ENCODE assay signal across 1 cellular context in genomic region chr10:100009283-100009792, GRCh38.
TF ChIP-seq lines count a peak whose summit lies in the region.

No MANE protein-coding gene starts in this region.

TF ChIP-seq in SK-N-SH treated with all-trans-retinoic acid at 6 μM for 48 hours, 23 proteins besides CTCF, POLR2A, EP300 and RAD21 (continued from another document):
- TF ChIP-seq PATZ1 (CRISPR knock-in tag; IDR thresholded peaks at IDR 0.05; ENCODE audit: borderline replicate concordance) (no peak), ZFP3 (CRISPR knock-in tag; IDR thresholded peaks at IDR 0.05) (no peak), CSRNP3 (CRISPR knock-in tag; IDR thresholded peaks at IDR 0.05) (no peak), CSDC2 (CRISPR knock-in tag; IDR thresholded peaks at IDR 0.05) (no peak), CREB5 (CRISPR knock-in tag; IDR thresholded peaks at IDR 0.05; ENCODE audit: low read depth) (no peak), PPARA (CRISPR knock-in tag; IDR thresholded peaks at IDR 0.05; ENCODE audit: borderline replicate concordance) (no peak), BACH2 (CRISPR knock-in tag; IDR thresholded peaks at IDR 0.05; ENCODE audit: borderline replicate concordance) (no peak)
- TF ChIP-seq, protein P1, sequence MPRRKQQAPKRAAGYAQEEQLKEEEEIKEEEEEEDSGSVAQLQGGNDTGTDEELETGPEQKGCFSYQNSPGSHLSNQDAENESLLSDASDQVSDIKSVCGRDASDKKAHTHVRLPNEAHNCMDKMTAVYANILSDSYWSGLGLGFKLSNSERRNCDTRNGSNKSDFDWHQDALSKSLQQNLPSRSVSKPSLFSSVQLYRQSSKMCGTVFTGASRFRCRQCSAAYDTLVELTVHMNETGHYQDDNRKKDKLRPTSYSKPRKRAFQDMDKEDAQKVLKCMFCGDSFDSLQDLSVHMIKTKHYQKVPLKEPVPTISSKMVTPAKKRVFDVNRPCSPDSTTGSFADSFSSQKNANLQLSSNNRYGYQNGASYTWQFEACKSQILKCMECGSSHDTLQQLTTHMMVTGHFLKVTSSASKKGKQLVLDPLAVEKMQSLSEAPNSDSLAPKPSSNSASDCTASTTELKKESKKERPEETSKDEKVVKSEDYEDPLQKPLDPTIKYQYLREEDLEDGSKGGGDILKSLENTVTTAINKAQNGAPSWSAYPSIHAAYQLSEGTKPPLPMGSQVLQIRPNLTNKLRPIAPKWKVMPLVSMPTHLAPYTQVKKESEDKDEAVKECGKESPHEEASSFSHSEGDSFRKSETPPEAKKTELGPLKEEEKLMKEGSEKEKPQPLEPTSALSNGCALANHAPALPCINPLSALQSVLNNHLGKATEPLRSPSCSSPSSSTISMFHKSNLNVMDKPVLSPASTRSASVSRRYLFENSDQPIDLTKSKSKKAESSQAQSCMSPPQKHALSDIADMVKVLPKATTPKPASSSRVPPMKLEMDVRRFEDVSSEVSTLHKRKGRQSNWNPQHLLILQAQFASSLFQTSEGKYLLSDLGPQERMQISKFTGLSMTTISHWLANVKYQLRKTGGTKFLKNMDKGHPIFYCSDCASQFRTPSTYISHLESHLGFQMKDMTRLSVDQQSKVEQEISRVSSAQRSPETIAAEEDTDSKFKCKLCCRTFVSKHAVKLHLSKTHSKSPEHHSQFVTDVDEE (CRISPR knock-in tag; IDR thresholded peaks at IDR 0.05): no peak
